21 cellular contexts compared by ENCODE assay signal in the genomic region with DNA sequence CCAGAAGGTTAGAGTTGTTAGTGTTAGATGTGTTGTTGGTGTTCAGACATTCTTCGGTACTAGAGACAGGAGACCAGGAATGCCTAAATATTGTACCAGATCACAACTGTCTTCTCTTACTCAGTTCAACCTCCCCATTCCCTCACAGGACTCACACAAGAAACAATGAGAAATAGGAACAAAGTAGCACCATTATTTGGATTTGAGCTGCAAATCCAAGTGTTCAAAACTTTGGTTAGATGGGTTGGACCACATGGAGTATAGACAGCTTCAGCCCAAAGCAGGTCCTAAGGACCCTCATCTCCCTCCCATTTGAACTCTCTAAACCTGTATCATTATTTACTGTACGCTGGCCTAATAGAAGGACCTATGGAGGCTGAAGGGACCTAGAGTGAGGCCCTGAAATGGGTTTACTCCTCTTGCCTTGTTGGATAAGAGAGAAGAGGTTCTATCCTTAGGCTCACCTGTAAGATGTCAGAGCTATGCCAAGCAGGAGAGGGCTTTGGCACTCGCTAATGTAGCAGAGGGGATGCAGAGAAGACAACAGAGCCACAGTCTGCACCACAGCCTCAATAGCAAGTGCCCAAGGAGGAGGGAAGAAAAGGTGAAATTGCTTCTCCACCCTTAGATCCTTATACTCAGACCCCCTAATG.
"Had no signal": no experiment of that assay in that cellular context is flagged by ENCODE, and none has a peak within 500 bp of the region (broad histone marks: within the 10 kb centered on the region; RNA-seq: fewer than 3 reads in every experiment).

No MANE protein-coding gene starts in this region.

- H3K27ac Mint-ChIP-seq: activated CD8-positive, alpha-beta T cell treated with anti-CD3 and anti-CD28 coated beads for 36 hours; activated naive CD8-positive, alpha-beta T cell treated with anti-CD3 and anti-CD28 coated beads, Interleukin-2, amount 10 ng/mL, durations not matched to agents 7 days and 5 days had no signal

- H3K4me1 ChIP-seq: breast epithelium had no signal

- DNase-seq: activated CD4-positive, CD25-positive, alpha-beta regulatory T cell; activated CD8-positive, alpha-beta memory T cell treated with anti-CD3 and anti-CD28 coated beads, Interleukin-2, amount 50 U/mL, for 48 hours; activated CD8-positive, alpha-beta T cell treated with anti-CD3 and anti-CD28 coated beads for 36 hours; activated naive CD4-positive, alpha-beta T cell treated with anti-CD3 and anti-CD28 coated beads, Interleukin-2, amount 50 U/mL, for 16 hours; activated naive CD8-positive, alpha-beta T cell treated with anti-CD3 and anti-CD28 coated beads, Interleukin-2, amount 10 ng/mL, durations not matched to agents 7 days and 5 days; activated T-cell treated with anti-CD3 and anti-CD28 coated beads, Interleukin-2, amount 50 U/mL, for 1 hour; adrenal gland; anterior cingulate cortex; central memory CD4-positive, alpha-beta T cell; Karpas-422; MM.1S; NCI-H1105 treated with DMSO at 0.1 percent for 48 hours; NCI-H1436 treated with DMSO at 0.1 percent for 48 hours; NCI-H187; NCI-H446; NCI-H524; SIG-M5; T-cell had no signal

- ATAC-seq: activated CD8-positive, alpha-beta T cell treated with anti-CD3 and anti-CD28 coated beads for 36 hours; T-cell had no signal

- H3K9me3 ChIP-seq: adrenal gland, breast epithelium had no signal

- H3K36me3 ChIP-seq: breast epithelium had no signal

- H3K4me3 ChIP-seq: adrenal gland, breast epithelium, SK-N-MC had no signal

- H3K4me3 Mint-ChIP-seq: activated CD8-positive, alpha-beta T cell treated with anti-CD3 and anti-CD28 coated beads for 36 hours; activated naive CD8-positive, alpha-beta T cell treated with anti-CD3 and anti-CD28 coated beads, Interleukin-2, amount 10 ng/mL, durations not matched to agents 7 days and 5 days had no signal

- H3K27ac ChIP-seq: adrenal gland, breast epithelium, SK-N-MC, VCaP had no signal

- H3K27me3 ChIP-seq: adrenal gland, breast epithelium had no signal

- H3K9me3 Mint-ChIP-seq: activated CD8-positive, alpha-beta T cell treated with anti-CD3 and anti-CD28 coated beads for 36 hours; T-cell had no signal
